ENCODE assay signal across 2 cellular contexts in the genomic region with DNA sequence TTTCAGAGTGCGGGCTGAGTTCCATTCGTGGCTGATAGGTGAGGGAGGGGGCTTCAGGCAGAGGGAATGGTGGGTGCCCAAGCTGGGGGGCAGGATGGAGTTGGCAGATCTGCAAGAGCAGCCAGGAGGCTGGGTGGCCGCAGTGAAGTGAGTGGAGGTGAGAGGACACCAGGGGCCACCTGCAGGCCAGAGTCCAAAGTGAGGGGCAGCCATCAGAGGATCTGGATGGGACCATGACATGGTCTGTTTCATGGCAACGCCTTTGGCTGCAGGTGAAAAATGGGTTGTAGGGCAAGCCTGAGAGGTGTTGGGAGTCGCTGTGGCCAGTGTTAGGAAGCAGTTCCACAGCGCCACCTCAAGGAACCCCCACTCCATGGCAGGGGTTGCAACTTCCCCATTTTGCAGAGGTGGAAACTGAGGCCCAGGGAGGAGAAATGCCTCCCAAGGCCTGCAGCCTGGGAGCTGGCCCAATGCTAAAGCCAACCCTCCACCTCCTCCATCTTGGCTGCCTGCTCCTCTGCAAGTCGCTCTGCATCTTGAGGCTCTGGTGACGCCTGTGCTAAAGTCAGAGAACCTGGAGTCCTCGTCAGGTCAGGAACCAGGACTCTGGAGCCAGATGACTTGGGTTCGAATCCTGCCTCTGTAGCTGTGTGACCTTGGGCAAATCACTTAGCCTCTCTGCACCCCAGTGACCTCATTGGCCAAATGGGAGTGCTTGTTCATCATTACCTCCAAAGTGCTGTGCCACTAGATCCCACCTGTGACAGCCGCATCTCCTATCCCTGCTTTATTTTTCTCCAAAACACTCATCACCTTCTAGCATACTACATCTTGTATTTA.
TF ChIP-seq lines count a peak whose summit lies in the region.

No MANE protein-coding gene starts in this region.

TF ChIP-seq in IMR-90, 13 proteins besides CTCF, POLR2A, EP300 and RAD21 (continued from another document):
- TF ChIP-seq, protein P1, sequence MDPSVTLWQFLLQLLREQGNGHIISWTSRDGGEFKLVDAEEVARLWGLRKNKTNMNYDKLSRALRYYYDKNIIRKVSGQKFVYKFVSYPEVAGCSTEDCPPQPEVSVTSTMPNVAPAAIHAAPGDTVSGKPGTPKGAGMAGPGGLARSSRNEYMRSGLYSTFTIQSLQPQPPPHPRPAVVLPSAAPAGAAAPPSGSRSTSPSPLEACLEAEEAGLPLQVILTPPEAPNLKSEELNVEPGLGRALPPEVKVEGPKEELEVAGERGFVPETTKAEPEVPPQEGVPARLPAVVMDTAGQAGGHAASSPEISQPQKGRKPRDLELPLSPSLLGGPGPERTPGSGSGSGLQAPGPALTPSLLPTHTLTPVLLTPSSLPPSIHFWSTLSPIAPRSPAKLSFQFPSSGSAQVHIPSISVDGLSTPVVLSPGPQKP (IDR thresholded peaks at IDR 0.05; ENCODE audit: borderline replicate concordance, low read depth, low read length): no peak
- TF ChIP-seq MAFK (IDR thresholded peaks at IDR 0.05; ENCODE audit: low read depth, low read length) (no peak), MXI1 (IDR thresholded peaks at IDR 0.05; ENCODE audit: borderline replicate concordance, low read depth, low read length) (no peak)

TF ChIP-seq in GM12891, 5 proteins besides CTCF, POLR2A, EP300 and RAD21 (continued from another document):
- TF ChIP-seq PAX5 (IDR thresholded peaks at IDR 0.05; ENCODE audit: insufficient read depth, low read length, severe bottlenecking) (no peak), POLR2AphosphoS5 (IDR thresholded peaks at IDR 0.05; ENCODE audit: low read depth, low read length) (no peak)
